In the genomic region with DNA sequence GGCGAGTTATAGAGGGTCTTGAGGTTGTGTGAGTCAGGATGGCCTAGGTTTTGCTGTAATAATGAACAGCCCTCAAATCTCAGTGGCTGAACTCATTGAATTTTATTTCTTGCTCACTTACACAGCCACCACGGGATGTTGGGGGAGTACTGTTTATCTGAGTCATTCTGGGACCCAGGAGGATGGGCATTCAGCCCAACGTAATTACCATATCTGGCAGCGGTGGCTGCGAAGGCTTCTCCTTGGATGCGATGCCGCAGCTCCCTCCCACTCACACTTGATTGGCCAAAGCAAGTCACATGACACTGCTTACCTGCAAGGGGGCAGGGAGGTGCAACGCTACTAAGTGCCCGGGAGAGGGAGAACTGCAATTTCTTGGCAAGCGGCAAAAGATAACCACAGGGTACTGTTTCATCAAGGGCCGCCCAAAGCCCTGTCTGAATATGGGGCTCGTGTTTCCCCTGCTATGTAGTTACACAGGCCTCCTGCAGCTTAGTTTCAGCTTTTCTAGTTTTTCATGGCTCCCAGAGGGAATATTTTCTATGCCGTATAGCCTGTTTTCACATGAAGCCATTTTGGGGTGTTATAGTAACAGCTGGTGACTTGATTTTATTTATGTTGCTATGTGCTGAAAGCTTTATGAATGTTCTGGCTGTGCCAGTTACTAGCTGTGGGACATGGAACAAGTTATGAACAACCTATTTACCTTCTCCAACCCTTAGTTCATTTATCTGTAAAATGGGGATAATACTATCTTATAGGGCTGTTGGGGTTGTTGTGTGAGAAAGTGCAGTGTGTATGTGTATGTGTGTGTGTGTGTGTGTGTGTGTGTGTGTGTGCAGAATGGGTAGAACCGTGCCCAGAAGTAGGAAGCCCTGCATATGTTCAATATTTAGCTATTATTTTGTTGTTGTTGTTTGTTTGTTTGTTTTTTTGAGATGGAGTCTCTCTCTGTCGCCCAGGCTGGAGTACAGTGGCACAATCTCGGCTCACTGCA, we compare ENCODE assay signal across 9 cellular contexts. TPM values are rescaled to one million over a fixed set of nuclear protein-coding genes. Genes with fewer than 3 reads are reported as not detected.
A peak's percentile ranks its signal among the peaks of the same experiment; 100 is the strongest.
DNase-seq lines count a peak whose midpoint lies in the region; ATAC-seq, FAIRE-seq and TF ChIP-seq lines count a peak whose summit lies in the region.
"Had no signal": no experiment of that assay in that cellular context is flagged by ENCODE, and none has a peak within 500 bp of the region (broad histone marks: within the 10 kb centered on the region; RNA-seq: fewer than 3 reads in every experiment).

No MANE protein-coding gene starts in this region.

- H3K27me3 Mint-ChIP-seq in activated T-helper 17 cell treated with anti-CD3 and anti-CD28 coated beads, Interleukin-2, amount 50 U/mL, for 72 hours, result no peaks in the 10 kb centered on the region

- H3K27ac ChIP-seq in hepatocyte (no peak overlapping the region), esophagus muscularis mucosa (replicated peaks in 1 of 4) (no peak overlapping the region)
- H3K27ac ChIP-seq: right lobe of liver had no signal

- WGBS in hepatocyte (ENCODE audit: low lambda C conversion rate, missing lambda C conversion rate), result 52% methylated on average over 16 of the region's 16 CpGs
- WGBS in esophagus muscularis mucosa, result 81% methylated on average over 13 of the region's 16 CpGs

- no peak overlapping the region for H3K4me3 Mint-ChIP-seq in activated T-helper 17 cell treated with anti-CD3 and anti-CD28 coated beads, Interleukin-2, amount 50 U/mL, for 72 hours

- H3K9me3 ChIP-seq in hepatocyte (ENCODE audit: low read depth) (no peaks in the 10 kb centered on the region), esophagus muscularis mucosa (no peaks in the 10 kb centered on the region)
- H3K9me3 ChIP-seq: right lobe of liver had no signal

- peak; percentile 75 for FAIRE-seq in GM12891 (lab: Jason Lieb, UNC)

- no peak for TF ChIP-seq POLR2A in GM12891 (IDR thresholded peaks at IDR 0.05; ENCODE audit: low read depth, low read length)
- TF ChIP-seq POLR2A in esophagus muscularis mucosa (IDR thresholded peaks at IDR 0.05; ENCODE audit: low read depth), result no peak

- H3K27me3 ChIP-seq in hepatocyte (no peaks in the 10 kb centered on the region), esophagus muscularis mucosa (no peaks in the 10 kb centered on the region)
- H3K27me3 ChIP-seq: right lobe of liver had no signal

- no peaks in the 10 kb centered on the region for H3K4me1 Mint-ChIP-seq in activated T-helper 17 cell treated with anti-CD3 and anti-CD28 coated beads, Interleukin-2, amount 50 U/mL, for 72 hours

- no peak for TF ChIP-seq EP300 in esophagus muscularis mucosa (IDR thresholded peaks at IDR 0.05)

- DNase-seq in GM12891 (ENCODE audit: insufficient read length, low spot score) (no peak), NCI-H524 treated with DMSO at 0.1 percent for 48 hours (lab: John Stamatoyannopoulos, UW) (peak; percentile 19), hepatocyte (ENCODE audit: low spot score) (peak; percentile 83), esophagus muscularis mucosa (ENCODE audit: extremely low spot score) (no peak), SW 1271 (lab: John Stamatoyannopoulos, UW) (no peak)
- DNase-seq in stimulated activated CD8-positive, alpha-beta memory T cell treated with anti-CD3 and anti-CD28 coated beads, Interleukin-15, amount 100 ng/mL, for 1 hour (ENCODE audit: low read depth), result peak; percentile 14

- TF ChIP-seq CTCF in hepatocyte (IDR thresholded peaks at IDR 0.05; ENCODE audit: poor library complexity), result peak; percentile 31
- no peak for TF ChIP-seq CTCF in esophagus muscularis mucosa (IDR thresholded peaks at IDR 0.05)

- H3K4me1 ChIP-seq in hepatocyte (ENCODE audit: insufficient read depth) (no peaks in the 10 kb centered on the region), esophagus muscularis mucosa (no peaks in the 10 kb centered on the region)
- H3K4me1 ChIP-seq: right lobe of liver had no signal

- no peaks in the 10 kb centered on the region for H3K9me2 ChIP-seq in hepatocyte (replicated peaks; ENCODE audit: insufficient read depth)

- peak; percentile 92 for ATAC-seq in activated T-helper 17 cell treated with anti-CD3 and anti-CD28 coated beads, Interleukin-2, amount 50 U/mL, for 72 hours (replicated peaks)
- ATAC-seq in GM19324 (IDR thresholded peaks at IDR 0.05; ENCODE audit: low FRiP score, unreplicated experiment), result no peak

- no peak overlapping the region for H2AFZ ChIP-seq in hepatocyte

- intact Hi-C loops in esophagus muscularis mucosa (cut with DNase I), result no loop called here

- H3K9me3 Mint-ChIP-seq in activated T-helper 17 cell treated with anti-CD3 and anti-CD28 coated beads, Interleukin-2, amount 50 U/mL, for 72 hours, result no peaks in the 10 kb centered on the region

- peaks cover 12% of the 10 kb centered on the region for H3K36me3 Mint-ChIP-seq in activated T-helper 17 cell treated with anti-CD3 and anti-CD28 coated beads, Interleukin-2, amount 50 U/mL, for 72 hours (ENCODE audit: low read depth)

- no peak overlapping the region for H3K4me2 ChIP-seq in hepatocyte

- H3K27ac Mint-ChIP-seq in activated T-helper 17 cell treated with anti-CD3 and anti-CD28 coated beads, Interleukin-2, amount 50 U/mL, for 72 hours, result no peak overlapping the region

- H3K79me2 ChIP-seq in hepatocyte, result no peaks in the 10 kb centered on the region

- no peak overlapping the region for H3K4me3 ChIP-seq in hepatocyte
- H3K4me3 ChIP-seq in esophagus muscularis mucosa, result no peak overlapping the region
- H3K4me3 ChIP-seq: right lobe of liver had no signal

- H3K36me3 ChIP-seq in hepatocyte (replicated peaks; ENCODE audit: insufficient read depth, low read depth), result no peaks in the 10 kb centered on the region
- peaks cover 0 to 32% (median 23%) of the 10 kb centered on the region in 4 donors for H3K36me3 ChIP-seq in esophagus muscularis mucosa
- H3K36me3 ChIP-seq: right lobe of liver had no signal

- H4K20me1 ChIP-seq in hepatocyte (ENCODE audit: insufficient read depth, poor library complexity, severe bottlenecking), result no peaks in the 10 kb centered on the region

TF ChIP-seq in GM12891, 5 proteins besides CTCF, POLR2A, EP300 and RAD21:
- TF ChIP-seq SPI1 (IDR thresholded peaks at IDR 0.05; ENCODE audit: low read depth, low read length) (no peak), TAF1 (IDR thresholded peaks at IDR 0.05; ENCODE audit: low read depth, low read length) (no peak), PAX5 (IDR thresholded peaks at IDR 0.05; ENCODE audit: insufficient read depth, low read length, severe bottlenecking) (no peak), POLR2AphosphoS5 (IDR thresholded peaks at IDR 0.05; ENCODE audit: low read depth, low read length) (no peak), POU2F2 (IDR thresholded peaks at IDR 0.05; ENCODE audit: low read depth, low read length) (no peak)

RNA-seq across cellular contexts. Expression of gene ZSWIM9, which starts 20.1 kb away (rescaled TPM):
- polyA plus RNA-seq in GM12891 (2012; ENCODE audit: low read depth, missing spikeins), result 4.7 TPM
- 10 to 100 TPM in 1 of 2 donors, 1 to 10 TPM in 1; 9.9 to 11.3 TPM for total RNA-seq in activated T-helper 17 cell treated with anti-CD3 and anti-CD28 coated beads, Interleukin-2, amount 50 U/mL, for 72 hours
- total RNA-seq in hepatocyte (0.73 and 1.2 TPM in 2 replicates), esophagus muscularis mucosa (10 to 100 TPM in 2 of 4 donors, 1 to 10 TPM in 2; 4.0 to 15.2 (median 10.4) TPM)
- 1.5 and 2.1 TPM in 2 replicates for polyA plus RNA-seq in hepatocyte

RNA-seq across cellular contexts. Expression of gene LIG1, which starts 20.4 kb away (rescaled TPM):
- 77.0 TPM for polyA plus RNA-seq in GM12891 (2012; ENCODE audit: low read depth, missing spikeins)
- 100 to 1,000 TPM; 154 to 206 TPM for total RNA-seq in activated T-helper 17 cell treated with anti-CD3 and anti-CD28 coated beads, Interleukin-2, amount 50 U/mL, for 72 hours
- total RNA-seq in hepatocyte, result 19.6 and 23.8 TPM in 2 replicates
- polyA plus RNA-seq in hepatocyte, result 28.4 and 29.8 TPM in 2 replicates
- total RNA-seq in esophagus muscularis mucosa, result 1 to 10 TPM; 4.2 to 7.3 (median 6.0) TPM

Comparison
In these comparisons a context has a peak if more than half of its experiments do, and no peak if none do; other contexts are left out.
1. DNase-seq: peak in NCI-H524 treated with DMSO at 0.1 percent for 48 hours (single experiment), hepatocyte (single experiment) and stimulated activated CD8-positive, alpha-beta memory T cell treated with anti-CD3 and anti-CD28 coated beads, Interleukin-15, amount 100 ng/mL, for 1 hour (single experiment); none in GM12891 (single experiment), esophagus muscularis mucosa (single experiment) and SW 1271 (0 of 2).